1 cellular context compared by ENCODE assay signal in the genomic region with DNA sequence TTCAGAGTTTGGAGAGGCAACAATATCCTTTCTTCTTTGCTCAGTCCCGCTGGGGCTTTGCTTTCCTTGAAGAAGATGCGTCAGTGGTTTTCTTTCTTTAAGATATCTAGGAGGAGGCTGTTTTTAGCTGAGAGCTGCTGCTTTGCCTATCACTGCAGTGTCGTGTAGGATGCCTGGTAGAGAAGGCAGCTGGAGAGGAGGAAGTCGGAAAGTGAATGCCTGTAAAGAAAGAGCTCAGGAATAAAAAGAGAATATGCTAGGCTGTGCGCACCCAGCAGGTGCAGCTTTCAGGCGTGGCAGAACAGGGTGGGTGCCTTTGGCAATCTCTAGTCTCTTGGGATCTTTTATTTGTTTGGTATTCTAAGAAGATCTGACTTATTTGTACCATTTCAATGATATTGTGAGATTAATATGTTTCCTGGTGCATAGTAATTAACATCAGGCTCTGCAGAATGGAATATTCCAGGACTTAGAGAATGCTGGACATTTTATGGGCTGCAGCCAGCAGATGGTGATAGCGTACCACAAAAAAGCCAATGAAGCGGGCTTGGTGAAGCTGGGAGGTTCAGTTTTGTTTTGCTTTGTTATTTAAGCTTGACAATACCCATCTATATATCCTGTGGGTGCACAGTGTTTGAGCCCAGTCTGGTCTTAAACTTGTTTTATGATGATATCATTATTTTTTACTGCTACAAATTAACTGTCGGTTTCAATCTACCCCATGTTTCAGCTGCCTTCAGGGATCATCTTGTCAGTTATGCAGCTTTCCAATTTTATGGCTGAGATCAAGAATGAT.
TF ChIP-seq lines count a peak whose summit lies in the region.

No MANE protein-coding gene starts in this region.

TF ChIP-seq in HepG2, 621 proteins besides CTCF, POLR2A, EP300 and RAD21 (continued from another document and continues in another):
- TF ChIP-seq, protein P1, sequence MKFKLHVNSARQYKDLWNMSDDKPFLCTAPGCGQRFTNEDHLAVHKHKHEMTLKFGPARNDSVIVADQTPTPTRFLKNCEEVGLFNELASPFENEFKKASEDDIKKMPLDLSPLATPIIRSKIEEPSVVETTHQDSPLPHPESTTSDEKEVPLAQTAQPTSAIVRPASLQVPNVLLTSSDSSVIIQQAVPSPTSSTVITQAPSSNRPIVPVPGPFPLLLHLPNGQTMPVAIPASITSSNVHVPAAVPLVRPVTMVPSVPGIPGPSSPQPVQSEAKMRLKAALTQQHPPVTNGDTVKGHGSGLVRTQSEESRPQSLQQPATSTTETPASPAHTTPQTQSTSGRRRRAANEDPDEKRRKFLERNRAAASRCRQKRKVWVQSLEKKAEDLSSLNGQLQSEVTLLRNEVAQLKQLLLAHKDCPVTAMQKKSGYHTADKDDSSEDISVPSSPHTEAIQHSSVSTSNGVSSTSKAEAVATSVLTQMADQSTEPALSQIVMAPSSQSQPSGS (CRISPR knock-in tag; IDR thresholded peaks at IDR 0.05): no peak
- TF ChIP-seq FOXK1 (CRISPR knock-in tag; IDR thresholded peaks at IDR 0.05; ENCODE audit: borderline replicate concordance, low read depth): peak; percentile 45; the same call in 1 of the 2 replicates
- TF ChIP-seq ZNF205 (CRISPR knock-in tag; IDR thresholded peaks at IDR 0.05): no peak
- 0 out of 2 replicates have a peak, but pooled peaks have one; percentile 53 for TF ChIP-seq MIXL1 (CRISPR knock-in tag; IDR thresholded peaks at IDR 0.05)
- no peak for TF ChIP-seq ZC3H4 (CRISPR knock-in tag; IDR thresholded peaks at IDR 0.05; ENCODE audit: borderline replicate concordance)
- TF ChIP-seq SALL2 (CRISPR knock-in tag; IDR thresholded peaks at IDR 0.05): no peak
- TF ChIP-seq SAP130 (CRISPR knock-in tag; IDR thresholded peaks at IDR 0.05; ENCODE audit: low read depth): no peak
- no peak for TF ChIP-seq ZNF543 (CRISPR knock-in tag; IDR thresholded peaks at IDR 0.05)
- no peak for TF ChIP-seq YY1 (IDR thresholded peaks at IDR 0.05; ENCODE audit: insufficient read depth, insufficient replicate concordance, low read depth, low read length)
- no peak for TF ChIP-seq ERF (CRISPR knock-in tag; IDR thresholded peaks at IDR 0.05)
- TF ChIP-seq, protein P2, sequence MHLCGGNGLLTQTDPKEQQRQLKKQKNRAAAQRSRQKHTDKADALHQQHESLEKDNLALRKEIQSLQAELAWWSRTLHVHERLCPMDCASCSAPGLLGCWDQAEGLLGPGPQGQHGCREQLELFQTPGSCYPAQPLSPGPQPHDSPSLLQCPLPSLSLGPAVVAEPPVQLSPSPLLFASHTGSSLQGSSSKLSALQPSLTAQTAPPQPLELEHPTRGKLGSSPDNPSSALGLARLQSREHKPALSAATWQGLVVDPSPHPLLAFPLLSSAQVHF (CRISPR knock-in tag; IDR thresholded peaks at IDR 0.05): no peak
- no peak for TF ChIP-seq TMF1 (CRISPR knock-in tag; IDR thresholded peaks at IDR 0.05; ENCODE audit: low read depth)
- TF ChIP-seq BCL6 (CRISPR knock-in tag; IDR thresholded peaks at IDR 0.05): 0 out of 2 replicates have a peak, but pooled peaks have one; percentile 13
- TF ChIP-seq, protein P3, sequence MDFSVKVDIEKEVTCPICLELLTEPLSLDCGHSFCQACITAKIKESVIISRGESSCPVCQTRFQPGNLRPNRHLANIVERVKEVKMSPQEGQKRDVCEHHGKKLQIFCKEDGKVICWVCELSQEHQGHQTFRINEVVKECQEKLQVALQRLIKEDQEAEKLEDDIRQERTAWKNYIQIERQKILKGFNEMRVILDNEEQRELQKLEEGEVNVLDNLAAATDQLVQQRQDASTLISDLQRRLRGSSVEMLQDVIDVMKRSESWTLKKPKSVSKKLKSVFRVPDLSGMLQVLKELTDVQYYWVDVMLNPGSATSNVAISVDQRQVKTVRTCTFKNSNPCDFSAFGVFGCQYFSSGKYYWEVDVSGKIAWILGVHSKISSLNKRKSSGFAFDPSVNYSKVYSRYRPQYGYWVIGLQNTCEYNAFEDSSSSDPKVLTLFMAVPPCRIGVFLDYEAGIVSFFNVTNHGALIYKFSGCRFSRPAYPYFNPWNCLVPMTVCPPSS (IDR thresholded peaks at IDR 0.05): no peak
- TF ChIP-seq, protein P4, sequence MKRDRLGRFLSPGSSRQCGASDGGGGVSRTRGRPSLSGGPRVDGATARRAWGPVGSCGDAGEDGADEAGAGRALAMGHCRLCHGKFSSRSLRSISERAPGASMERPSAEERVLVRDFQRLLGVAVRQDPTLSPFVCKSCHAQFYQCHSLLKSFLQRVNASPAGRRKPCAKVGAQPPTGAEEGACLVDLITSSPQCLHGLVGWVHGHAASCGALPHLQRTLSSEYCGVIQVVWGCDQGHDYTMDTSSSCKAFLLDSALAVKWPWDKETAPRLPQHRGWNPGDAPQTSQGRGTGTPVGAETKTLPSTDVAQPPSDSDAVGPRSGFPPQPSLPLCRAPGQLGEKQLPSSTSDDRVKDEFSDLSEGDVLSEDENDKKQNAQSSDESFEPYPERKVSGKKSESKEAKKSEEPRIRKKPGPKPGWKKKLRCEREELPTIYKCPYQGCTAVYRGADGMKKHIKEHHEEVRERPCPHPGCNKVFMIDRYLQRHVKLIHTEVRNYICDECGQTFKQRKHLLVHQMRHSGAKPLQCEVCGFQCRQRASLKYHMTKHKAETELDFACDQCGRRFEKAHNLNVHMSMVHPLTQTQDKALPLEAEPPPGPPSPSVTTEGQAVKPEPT (CRISPR knock-in tag; IDR thresholded peaks at IDR 0.05; ENCODE audit: low read depth): no peak
- TF ChIP-seq, protein P5, sequence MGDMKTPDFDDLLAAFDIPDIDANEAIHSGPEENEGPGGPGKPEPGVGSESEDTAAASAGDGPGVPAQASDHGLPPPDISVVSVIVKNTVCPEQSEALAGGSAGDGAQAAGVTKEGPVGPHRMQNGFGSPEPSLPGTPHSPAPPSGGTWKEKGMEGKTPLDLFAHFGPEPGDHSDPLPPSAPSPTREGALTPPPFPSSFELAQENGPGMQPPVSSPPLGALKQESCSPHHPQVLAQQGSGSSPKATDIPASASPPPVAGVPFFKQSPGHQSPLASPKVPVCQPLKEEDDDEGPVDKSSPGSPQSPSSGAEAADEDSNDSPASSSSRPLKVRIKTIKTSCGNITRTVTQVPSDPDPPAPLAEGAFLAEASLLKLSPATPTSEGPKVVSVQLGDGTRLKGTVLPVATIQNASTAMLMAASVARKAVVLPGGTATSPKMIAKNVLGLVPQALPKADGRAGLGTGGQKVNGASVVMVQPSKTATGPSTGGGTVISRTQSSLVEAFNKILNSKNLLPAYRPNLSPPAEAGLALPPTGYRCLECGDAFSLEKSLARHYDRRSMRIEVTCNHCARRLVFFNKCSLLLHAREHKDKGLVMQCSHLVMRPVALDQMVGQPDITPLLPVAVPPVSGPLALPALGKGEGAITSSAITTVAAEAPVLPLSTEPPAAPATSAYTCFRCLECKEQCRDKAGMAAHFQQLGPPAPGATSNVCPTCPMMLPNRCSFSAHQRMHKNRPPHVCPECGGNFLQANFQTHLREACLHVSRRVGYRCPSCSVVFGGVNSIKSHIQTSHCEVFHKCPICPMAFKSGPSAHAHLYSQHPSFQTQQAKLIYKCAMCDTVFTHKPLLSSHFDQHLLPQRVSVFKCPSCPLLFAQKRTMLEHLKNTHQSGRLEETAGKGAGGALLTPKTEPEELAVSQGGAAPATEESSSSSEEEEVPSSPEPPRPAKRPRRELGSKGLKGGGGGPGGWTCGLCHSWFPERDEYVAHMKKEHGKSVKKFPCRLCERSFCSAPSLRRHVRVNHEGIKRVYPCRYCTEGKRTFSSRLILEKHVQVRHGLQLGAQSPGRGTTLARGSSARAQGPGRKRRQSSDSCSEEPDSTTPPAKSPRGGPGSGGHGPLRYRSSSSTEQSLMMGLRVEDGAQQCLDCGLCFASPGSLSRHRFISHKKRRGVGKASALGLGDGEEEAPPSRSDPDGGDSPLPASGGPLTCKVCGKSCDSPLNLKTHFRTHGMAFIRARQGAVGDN (CRISPR knock-in tag; IDR thresholded peaks at IDR 0.05): no peak
- TF ChIP-seq GATA4 (IDR thresholded peaks at IDR 0.05; ENCODE audit: borderline replicate concordance, low read depth): no peak
- TF ChIP-seq, protein P6, sequence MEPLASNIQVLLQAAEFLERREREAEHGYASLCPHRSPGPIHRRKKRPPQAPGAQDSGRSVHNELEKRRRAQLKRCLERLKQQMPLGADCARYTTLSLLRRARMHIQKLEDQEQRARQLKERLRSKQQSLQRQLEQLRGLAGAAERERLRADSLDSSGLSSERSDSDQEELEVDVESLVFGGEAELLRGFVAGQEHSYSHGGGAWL (CRISPR knock-in tag; IDR thresholded peaks at IDR 0.05): no peak
- no peak for TF ChIP-seq ZNF260 (CRISPR knock-in tag; IDR thresholded peaks at IDR 0.05; ENCODE audit: borderline replicate concordance, low read depth)
- TF ChIP-seq, protein P7, sequence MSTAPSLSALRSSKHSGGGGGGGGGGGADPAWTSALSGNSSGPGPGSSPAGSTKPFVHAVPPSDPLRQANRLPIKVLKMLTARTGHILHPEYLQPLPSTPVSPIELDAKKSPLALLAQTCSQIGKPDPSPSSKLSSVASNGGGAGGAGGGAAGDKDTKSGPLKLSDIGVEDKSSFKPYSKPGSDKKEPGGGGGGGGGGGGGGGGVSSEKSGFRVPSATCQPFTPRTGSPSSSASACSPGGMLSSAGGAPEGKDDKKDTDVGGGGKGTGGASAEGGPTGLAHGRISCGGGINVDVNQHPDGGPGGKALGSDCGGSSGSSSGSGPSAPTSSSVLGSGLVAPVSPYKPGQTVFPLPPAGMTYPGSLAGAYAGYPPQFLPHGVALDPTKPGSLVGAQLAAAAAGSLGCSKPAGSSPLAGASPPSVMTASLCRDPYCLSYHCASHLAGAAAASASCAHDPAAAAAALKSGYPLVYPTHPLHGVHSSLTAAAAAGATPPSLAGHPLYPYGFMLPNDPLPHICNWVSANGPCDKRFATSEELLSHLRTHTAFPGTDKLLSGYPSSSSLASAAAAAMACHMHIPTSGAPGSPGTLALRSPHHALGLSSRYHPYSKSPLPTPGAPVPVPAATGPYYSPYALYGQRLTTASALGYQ (CRISPR knock-in tag; IDR thresholded peaks at IDR 0.05): no peak
- TF ChIP-seq KDM5A (IDR thresholded peaks at IDR 0.05; ENCODE audit: borderline replicate concordance, low read length): no peak
- TF ChIP-seq IKZF4 (CRISPR knock-in tag; IDR thresholded peaks at IDR 0.05; ENCODE audit: borderline replicate concordance, low read depth, not compliant biosample characterization): no peak
- TF ChIP-seq CC2D1A (CRISPR knock-in tag; IDR thresholded peaks at IDR 0.05): 0 out of 2 replicates have a peak, but pooled peaks have one; percentile 19
- TF ChIP-seq MED13 (CRISPR knock-in tag; IDR thresholded peaks at IDR 0.05): no peak
- no peak for TF ChIP-seq ZNF431 (CRISPR knock-in tag; IDR thresholded peaks at IDR 0.05; ENCODE audit: borderline replicate concordance, low read depth)
- peak; percentile 30; the same call in 1 of the 2 replicates for TF ChIP-seq PITX1 (CRISPR knock-in tag; IDR thresholded peaks at IDR 0.05)
- TF ChIP-seq, protein P8, sequence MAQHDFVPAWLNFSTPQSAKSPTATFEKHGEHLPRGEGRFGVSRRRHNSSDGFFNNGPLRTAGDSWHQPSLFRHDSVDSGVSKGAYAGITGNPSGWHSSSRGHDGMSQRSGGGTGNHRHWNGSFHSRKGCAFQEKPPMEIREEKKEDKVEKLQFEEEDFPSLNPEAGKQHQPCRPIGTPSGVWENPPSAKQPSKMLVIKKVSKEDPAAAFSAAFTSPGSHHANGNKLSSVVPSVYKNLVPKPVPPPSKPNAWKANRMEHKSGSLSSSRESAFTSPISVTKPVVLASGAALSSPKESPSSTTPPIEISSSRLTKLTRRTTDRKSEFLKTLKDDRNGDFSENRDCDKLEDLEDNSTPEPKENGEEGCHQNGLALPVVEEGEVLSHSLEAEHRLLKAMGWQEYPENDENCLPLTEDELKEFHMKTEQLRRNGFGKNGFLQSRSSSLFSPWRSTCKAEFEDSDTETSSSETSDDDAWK (CRISPR knock-in tag; IDR thresholded peaks at IDR 0.05): no peak
- peak; percentile 75; the same call in 1 of the 2 replicates for TF ChIP-seq TSC22D2 (CRISPR knock-in tag; IDR thresholded peaks at IDR 0.05; ENCODE audit: borderline replicate concordance)
- TF ChIP-seq, protein P9, sequence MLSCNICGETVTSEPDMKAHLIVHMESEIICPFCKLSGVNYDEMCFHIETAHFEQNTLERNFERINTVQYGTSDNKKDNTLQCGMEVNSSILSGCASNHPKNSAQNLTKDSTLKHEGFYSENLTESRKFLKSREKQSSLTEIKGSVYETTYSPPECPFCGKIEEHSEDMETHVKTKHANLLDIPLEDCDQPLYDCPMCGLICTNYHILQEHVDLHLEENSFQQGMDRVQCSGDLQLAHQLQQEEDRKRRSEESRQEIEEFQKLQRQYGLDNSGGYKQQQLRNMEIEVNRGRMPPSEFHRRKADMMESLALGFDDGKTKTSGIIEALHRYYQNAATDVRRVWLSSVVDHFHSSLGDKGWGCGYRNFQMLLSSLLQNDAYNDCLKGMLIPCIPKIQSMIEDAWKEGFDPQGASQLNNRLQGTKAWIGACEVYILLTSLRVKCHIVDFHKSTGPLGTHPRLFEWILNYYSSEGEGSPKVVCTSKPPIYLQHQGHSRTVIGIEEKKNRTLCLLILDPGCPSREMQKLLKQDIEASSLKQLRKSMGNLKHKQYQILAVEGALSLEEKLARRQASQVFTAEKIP (CRISPR knock-in tag; IDR thresholded peaks at IDR 0.05; ENCODE audit: borderline replicate concordance): no peak
- TF ChIP-seq ZNF207 (IDR thresholded peaks at IDR 0.05; ENCODE audit: borderline replicate concordance): no peak
- TF ChIP-seq, protein P10, sequence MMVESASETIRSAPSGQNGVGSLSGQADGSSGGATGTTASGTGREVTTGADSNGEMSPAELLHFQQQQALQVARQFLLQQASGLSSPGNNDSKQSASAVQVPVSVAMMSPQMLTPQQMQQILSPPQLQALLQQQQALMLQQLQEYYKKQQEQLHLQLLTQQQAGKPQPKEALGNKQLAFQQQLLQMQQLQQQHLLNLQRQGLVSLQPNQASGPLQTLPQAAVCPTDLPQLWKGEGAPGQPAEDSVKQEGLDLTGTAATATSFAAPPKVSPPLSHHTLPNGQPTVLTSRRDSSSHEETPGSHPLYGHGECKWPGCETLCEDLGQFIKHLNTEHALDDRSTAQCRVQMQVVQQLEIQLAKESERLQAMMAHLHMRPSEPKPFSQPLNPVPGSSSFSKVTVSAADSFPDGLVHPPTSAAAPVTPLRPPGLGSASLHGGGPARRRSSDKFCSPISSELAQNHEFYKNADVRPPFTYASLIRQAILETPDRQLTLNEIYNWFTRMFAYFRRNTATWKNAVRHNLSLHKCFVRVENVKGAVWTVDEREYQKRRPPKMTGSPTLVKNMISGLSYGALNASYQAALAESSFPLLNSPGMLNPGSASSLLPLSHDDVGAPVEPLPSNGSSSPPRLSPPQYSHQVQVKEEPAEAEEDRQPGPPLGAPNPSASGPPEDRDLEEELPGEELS (CRISPR knock-in tag; IDR thresholded peaks at IDR 0.05): no peak
- TF ChIP-seq SRSF9 (IDR thresholded peaks at IDR 0.05; ENCODE audit: borderline replicate concordance, insufficient read depth, low read depth, low read length, poor library complexity, severe bottlenecking): no peak
